Comparison of ENCODE assay signal across 25 cellular contexts in the genomic region with DNA sequence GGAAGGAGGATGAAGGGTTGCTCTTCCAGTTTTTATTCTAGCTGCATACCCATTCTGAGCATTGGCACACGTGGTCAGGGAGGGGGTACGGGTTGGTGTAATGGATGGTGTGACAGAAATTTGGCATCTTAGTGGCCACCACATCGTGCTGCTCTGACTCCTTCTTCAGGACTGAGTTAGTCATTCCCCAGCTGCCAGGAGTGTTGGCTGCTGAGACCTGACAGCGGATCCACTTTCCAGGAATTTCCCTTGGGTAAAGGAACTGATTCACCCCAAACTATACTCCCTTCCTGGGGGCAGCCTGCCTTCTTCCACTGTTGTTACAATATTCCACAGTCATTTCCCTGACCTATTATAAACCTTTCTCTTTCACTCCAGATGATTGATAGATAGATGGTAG.
A peak's percentile ranks its signal among the peaks of the same experiment; 100 is the strongest.
DNase-seq lines count a peak whose midpoint lies in the region; ATAC-seq lines count a peak whose summit lies in the region.
"Had no signal": no experiment of that assay in that cellular context is flagged by ENCODE, and none has a peak within 500 bp of the region (broad histone marks: within the 10 kb centered on the region; RNA-seq: fewer than 3 reads in every experiment).

No MANE protein-coding gene starts in this region.

- H3K9me3 Mint-ChIP-seq in activated T-helper 1 cell treated with anti-CD3 and anti-CD28 coated beads, Interleukin-12 subunit alpha, Interleukin-12 subunit beta, Interleukin-2, Interleukin-4 antibody, amounts not matched to agents 30 ng/mL and 10 ng/mL and 1 ng/mL, durations not matched to agents 14 hours and 24 hours and 36 hours, result no peaks in the 10 kb centered on the region
- peaks cover 2% of the 10 kb centered on the region for H3K9me3 Mint-ChIP-seq in activated CD8-positive, alpha-beta memory T cell treated with anti-CD3 and anti-CD28 coated beads, Interleukin-2, amount 10 ng/mL, durations not matched to agents 7 days and 5 days (ENCODE audit: low read depth)

- H3K27ac Mint-ChIP-seq in activated T-helper 1 cell treated with anti-CD3 and anti-CD28 coated beads, Interleukin-12 subunit alpha, Interleukin-12 subunit beta, Interleukin-2, Interleukin-4 antibody, amounts not matched to agents 30 ng/mL and 10 ng/mL and 1 ng/mL, durations not matched to agents 14 hours and 24 hours and 36 hours, result no peak overlapping the region
- H3K27ac Mint-ChIP-seq in activated CD8-positive, alpha-beta memory T cell treated with anti-CD3 and anti-CD28 coated beads, Interleukin-2, amount 10 ng/mL, durations not matched to agents 7 days and 5 days, result no peak overlapping the region
- H3K27ac Mint-ChIP-seq: CD4-positive, alpha-beta T cell; HFFc6 had no signal

- intact Hi-C loops in activated T-helper 1 cell treated with anti-CD3 and anti-CD28 coated beads, Interleukin-12 subunit alpha, Interleukin-12 subunit beta, Interleukin-2, Interleukin-4 antibody, amounts not matched to agents 30 ng/mL and 10 ng/mL and 1 ng/mL, durations not matched to agents 14 hours and 24 hours and 36 hours (cut with micrococcal nuclease), result no loop called here

- ATAC-seq in HG03439 (IDR thresholded peaks at IDR 0.05; ENCODE audit: unreplicated experiment), result no peak
- no peak for ATAC-seq in activated CD8-positive, alpha-beta memory T cell treated with anti-CD3 and anti-CD28 coated beads, Interleukin-2, amount 10 ng/mL, durations not matched to agents 7 days and 5 days
- ATAC-seq: K562 had no signal

- no peaks in the 10 kb centered on the region for H3K27me3 Mint-ChIP-seq in activated T-helper 1 cell treated with anti-CD3 and anti-CD28 coated beads, Interleukin-12 subunit alpha, Interleukin-12 subunit beta, Interleukin-2, Interleukin-4 antibody, amounts not matched to agents 30 ng/mL and 10 ng/mL and 1 ng/mL, durations not matched to agents 14 hours and 24 hours and 36 hours (ENCODE audit: insufficient read depth)
- no peaks in the 10 kb centered on the region for H3K27me3 Mint-ChIP-seq in activated CD8-positive, alpha-beta memory T cell treated with anti-CD3 and anti-CD28 coated beads, Interleukin-2, amount 10 ng/mL, durations not matched to agents 7 days and 5 days
- H3K27me3 Mint-ChIP-seq: CD4-positive, alpha-beta T cell had no signal

- H3K27me3 ChIP-seq in MG63, result no peaks in the 10 kb centered on the region

- CTCF ChIA-PET in activated CD8-positive, alpha-beta memory T cell treated with anti-CD3 and anti-CD28 coated beads, Interleukin-2, amount 10 ng/mL, durations not matched to agents 7 days and 5 days (lab: Charles Lee), result no interaction called here

- H3K4me3 Mint-ChIP-seq in activated T-helper 1 cell treated with anti-CD3 and anti-CD28 coated beads, Interleukin-12 subunit alpha, Interleukin-12 subunit beta, Interleukin-2, Interleukin-4 antibody, amounts not matched to agents 30 ng/mL and 10 ng/mL and 1 ng/mL, durations not matched to agents 14 hours and 24 hours and 36 hours, result no peak overlapping the region
- no peak overlapping the region for H3K4me3 Mint-ChIP-seq in activated CD8-positive, alpha-beta memory T cell treated with anti-CD3 and anti-CD28 coated beads, Interleukin-2, amount 10 ng/mL, durations not matched to agents 7 days and 5 days
- H3K4me3 Mint-ChIP-seq: CD4-positive, alpha-beta T cell; HFFc6 had no signal

- H3K4me3 ChIP-seq in MG63, result no peak overlapping the region
- H3K4me3 ChIP-seq: K562 had no signal

- no peaks in the 10 kb centered on the region for H3K9me3 ChIP-seq in MG63

- peak; percentile 70 for DNase-seq in ELR (ENCODE audit: low read depth)
- DNase-seq in MG63, result peak; percentile 31
- DNase-seq in astrocyte of the hippocampus (ENCODE audit: low read depth, low spot score), result peak; percentile 7
- peak; percentile 34 for DNase-seq in glomerular visceral epithelial cell (ENCODE audit: extremely low spot score)
- DNase-seq in activated T-helper 1 cell treated with anti-CD3 and anti-CD28 coated beads, Interleukin-12 subunit alpha, Interleukin-12 subunit beta, Interleukin-2, Interleukin-4 antibody, amounts not matched to agents 30 ng/mL and 10 ng/mL and 1 ng/mL, durations not matched to agents 14 hours and 24 hours and 36 hours (ENCODE audit: low spot score), result no peak
- DNase-seq in putamen (ENCODE audit: low spot score), result no peak
- DNase-seq in activated CD8-positive, alpha-beta memory T cell treated with anti-CD3 and anti-CD28 coated beads, Interleukin-2, amount 10 ng/mL, durations not matched to agents 7 days and 5 days, result no peak
- DNase-seq: CD4-positive, alpha-beta T cell; COR-L47; DMS 273 treated with DMSO at 0.1 percent for 48 hours; DND-41; H7; HFFc6; MM.1S; NCI-H1048; NCI-H1417 treated with DMSO at 0.1 percent for 48 hours; NCI-H187 treated with DMSO at 0.1 percent for 48 hours; NCI-H2107; NCI-H446 treated with DMSO at 0.1 percent for 48 hours; NCI-H526 treated with DMSO at 0.1 percent for 48 hours; OCI-M1; RPMI8226; SHP77 had no signal

- H3K36me3 ChIP-seq in MG63, result no peaks in the 10 kb centered on the region

- H3K36me3 Mint-ChIP-seq in activated T-helper 1 cell treated with anti-CD3 and anti-CD28 coated beads, Interleukin-12 subunit alpha, Interleukin-12 subunit beta, Interleukin-2, Interleukin-4 antibody, amounts not matched to agents 30 ng/mL and 10 ng/mL and 1 ng/mL, durations not matched to agents 14 hours and 24 hours and 36 hours (ENCODE audit: low read depth), result no peaks in the 10 kb centered on the region
- H3K36me3 Mint-ChIP-seq in activated CD8-positive, alpha-beta memory T cell treated with anti-CD3 and anti-CD28 coated beads, Interleukin-2, amount 10 ng/mL, durations not matched to agents 7 days and 5 days, result no peaks in the 10 kb centered on the region

- H3K4me1 Mint-ChIP-seq in activated T-helper 1 cell treated with anti-CD3 and anti-CD28 coated beads, Interleukin-12 subunit alpha, Interleukin-12 subunit beta, Interleukin-2, Interleukin-4 antibody, amounts not matched to agents 30 ng/mL and 10 ng/mL and 1 ng/mL, durations not matched to agents 14 hours and 24 hours and 36 hours (ENCODE audit: low read depth), result no peaks in the 10 kb centered on the region
- no peaks in the 10 kb centered on the region for H3K4me1 Mint-ChIP-seq in activated CD8-positive, alpha-beta memory T cell treated with anti-CD3 and anti-CD28 coated beads, Interleukin-2, amount 10 ng/mL, durations not matched to agents 7 days and 5 days

Comparison
In these comparisons a context has a peak if more than half of its experiments do, and no peak if none do; other contexts are left out.
1. DNase-seq: peak in ELR (single experiment), MG63 (single experiment), astrocyte of the hippocampus (single experiment) and glomerular visceral epithelial cell (single experiment); none in activated T-helper 1 cell treated with anti-CD3 and anti-CD28 coated beads, Interleukin-12 subunit alpha, Interleukin-12 subunit beta, Interleukin-2, Interleukin-4 antibody, amounts not matched to agents 30 ng/mL and 10 ng/mL and 1 ng/mL, durations not matched to agents 14 hours and 24 hours and 36 hours (single experiment), putamen (single experiment) and activated CD8-positive, alpha-beta memory T cell treated with anti-CD3 and anti-CD28 coated beads, Interleukin-2, amount 10 ng/mL, durations not matched to agents 7 days and 5 days (single experiment).